In the genomic region with DNA sequence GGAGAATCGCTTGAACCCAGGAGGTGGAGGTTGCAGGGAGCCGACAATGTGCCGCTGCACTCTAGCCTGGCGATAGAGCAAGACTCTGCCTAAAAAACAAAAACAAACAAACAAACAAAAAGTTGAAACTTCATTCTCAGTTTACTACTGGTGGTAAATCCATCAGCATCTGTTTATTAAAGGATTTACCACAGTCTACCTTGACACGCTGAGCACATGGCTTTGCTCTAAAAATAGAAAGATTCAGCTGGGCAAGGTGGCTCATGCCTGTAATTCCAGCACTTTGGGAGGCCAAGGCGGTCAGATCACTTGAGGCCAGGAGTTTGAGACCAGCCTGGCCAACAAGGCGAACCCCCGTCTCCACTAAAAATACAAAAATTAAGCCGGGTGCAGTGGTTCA, we compare ENCODE assay signal across 21 cellular contexts.
"Had no signal": no experiment of that assay in that cellular context is flagged by ENCODE, and none has a peak within 500 bp of the region (broad histone marks: within the 10 kb centered on the region; RNA-seq: fewer than 3 reads in every experiment).

No MANE protein-coding gene starts in this region.

- H3K9me3 Mint-ChIP-seq: activated T-cell treated with anti-CD3 and anti-CD28 coated beads, Interleukin-2, amount 50 U/mL, for 72 hours; effector memory CD8-positive, alpha-beta T cell; naive B cell; neural progenitor cell; T-helper 2 cell treated with Interferon-gamma antibody and Interleukin-4, amounts not matched to agents 5 μg/mL and 100 μg/mL, for 36 hours had no signal

- H3K27ac ChIP-seq: gastroesophageal sphincter, neural progenitor cell, ovary had no signal

- H3K4me3 ChIP-seq: gastroesophageal sphincter, lung, neural progenitor cell, ovary, sigmoid colon, thoracic aorta had no signal

- H3K4me3 Mint-ChIP-seq: activated CD4-positive, alpha-beta T cell treated with anti-CD3 and anti-CD28 coated beads, Interleukin-2, amount 10 ng/mL, durations not matched to agents 24 days and 14 days; activated CD8-positive, alpha-beta T cell treated with anti-CD3 and anti-CD28 coated beads, Interleukin-2, amount 10 ng/mL, durations not matched to agents 7 days and 5 days; activated naive CD8-positive, alpha-beta T cell treated with anti-CD3 and anti-CD28 coated beads for 36 hours; activated T-cell treated with anti-CD3 and anti-CD28 coated beads, Interleukin-2, amount 50 U/mL, for 72 hours; effector memory CD8-positive, alpha-beta T cell; naive B cell; neural progenitor cell; T-helper 2 cell treated with Interferon-gamma antibody and Interleukin-4, amounts not matched to agents 5 μg/mL and 100 μg/mL, for 36 hours had no signal

- H3K4me1 Mint-ChIP-seq: naive B cell had no signal

- ATAC-seq: activated CD8-positive, alpha-beta T cell treated with anti-CD3 and anti-CD28 coated beads, Interleukin-2, amount 10 ng/mL, durations not matched to agents 7 days and 5 days; activated T-cell treated with anti-CD3 and anti-CD28 coated beads, Interleukin-2, amount 50 U/mL, for 72 hours; effector memory CD8-positive, alpha-beta T cell; left colon had no signal

- H3K27ac Mint-ChIP-seq: activated CD8-positive, alpha-beta T cell treated with anti-CD3 and anti-CD28 coated beads, Interleukin-2, amount 10 ng/mL, durations not matched to agents 7 days and 5 days; activated naive CD8-positive, alpha-beta T cell treated with anti-CD3 and anti-CD28 coated beads for 36 hours; effector memory CD8-positive, alpha-beta T cell; naive B cell; neural progenitor cell; T-helper 2 cell treated with Interferon-gamma antibody and Interleukin-4, amounts not matched to agents 5 μg/mL and 100 μg/mL, for 36 hours had no signal

- H3K36me3 ChIP-seq: gastroesophageal sphincter, neural progenitor cell, ovary, sigmoid colon, thoracic aorta had no signal

- DNase-seq: activated CD4-positive, alpha-beta T cell treated with anti-CD3 and anti-CD28 coated beads, Interleukin-2, amount 10 ng/mL, durations not matched to agents 24 days and 14 days; activated CD4-positive, CD25-positive, alpha-beta regulatory T cell; activated CD8-positive, alpha-beta memory T cell treated with anti-CD3 and anti-CD28 coated beads, Interleukin-2, amount 50 U/mL, for 4 hours; activated CD8-positive, alpha-beta T cell treated with anti-CD3 and anti-CD28 coated beads, Interleukin-2, amount 10 ng/mL, durations not matched to agents 7 days and 5 days; activated gamma-delta T cell treated with Interleukin-2 at 50 U/mL for 16 hours; activated naive CD8-positive, alpha-beta T cell treated with anti-CD3 and anti-CD28 coated beads for 36 hours; activated T-cell treated with anti-CD3 and anti-CD28 coated beads, Interleukin-2, amount 50 U/mL, for 72 hours; cerebellar nuclear complex; effector memory CD8-positive, alpha-beta T cell; left colon; midbrain; naive B cell; ovary; sigmoid colon; stimulated activated CD4-positive, alpha-beta T cell treated with anti-CD3 and anti-CD28 coated beads, Interleukin-12 subunit alpha, Interleukin-12 subunit beta, amount 100 ng/mL, for 4 hours; stimulated activated CD4-positive, alpha-beta T cell treated with anti-CD3 and anti-CD28 coated beads, Interleukin-2, amount 100 ng/mL, for 24 hours had no signal

- H3K9me3 ChIP-seq: gastroesophageal sphincter, ovary, sigmoid colon, thoracic aorta had no signal

- H2AFZ ChIP-seq: neural progenitor cell had no signal

- H3K27me3 ChIP-seq: gastroesophageal sphincter, neural progenitor cell, ovary, sigmoid colon had no signal

- H3K27me3 Mint-ChIP-seq: activated CD4-positive, alpha-beta T cell treated with anti-CD3 and anti-CD28 coated beads, Interleukin-2, amount 10 ng/mL, durations not matched to agents 24 days and 14 days; activated naive CD8-positive, alpha-beta T cell treated with anti-CD3 and anti-CD28 coated beads for 36 hours; effector memory CD8-positive, alpha-beta T cell; naive B cell had no signal

- H3K4me2 ChIP-seq: neural progenitor cell had no signal

- H3K9ac ChIP-seq: neural progenitor cell had no signal

- H3K36me3 Mint-ChIP-seq: activated naive CD8-positive, alpha-beta T cell treated with anti-CD3 and anti-CD28 coated beads for 36 hours; naive B cell had no signal
